8 cellular contexts compared by ENCODE assay signal in genomic region chr16:69565611-69566436, GRCh38. TPM values are rescaled to one million over a fixed set of nuclear protein-coding genes. Genes with fewer than 3 reads are reported as not detected.
DNase-seq lines count a peak whose midpoint lies in the region; ATAC-seq and TF ChIP-seq lines count a peak whose summit lies in the region.

TSS of gene NFAT5 (plus strand) at chr16:69565966. CDS start at chr16:69566302, 336 bp downstream.

- H3K9me3 ChIP-seq in ascending aorta (no peaks in the 10 kb centered on the region), right cardiac atrium (ENCODE audit: control insufficient read depth, low read length) (no peaks in the 10 kb centered on the region), uterus (no peaks in the 10 kb centered on the region)

- H3K4me1 ChIP-seq in ascending aorta (peaks cover 23 to 31% of the 10 kb centered on the region in 2 donors), right cardiac atrium (ENCODE audit: control insufficient read depth, insufficient read depth, low read length) (peaks cover 5% of the 10 kb centered on the region), rectal smooth muscle tissue (ENCODE audit: control insufficient read depth, insufficient read depth, low read length) (peaks cover 12% of the 10 kb centered on the region), uterus (peaks cover 5 to 15% of the 10 kb centered on the region in 2 donors)

- H3K27me3 ChIP-seq in ascending aorta (no peaks in the 10 kb centered on the region), right cardiac atrium (ENCODE audit: control insufficient read depth, insufficient read depth) (no peaks in the 10 kb centered on the region), rectal smooth muscle tissue (ENCODE audit: control insufficient read depth, insufficient read depth, low read length) (no peaks in the 10 kb centered on the region), uterus (no peaks in the 10 kb centered on the region)

- intact Hi-C loops in ascending aorta (cut with DNase I) = loop anchor here (1.0 to 10.0 kb wide), 6 partner anchors 34 to 189 kb away; partner anchors contain the start of genes CYB5B and NOB1
- intact Hi-C loops in right cardiac atrium (cut with DNase I) = loop anchor here in 2 of 4 donors (5.0 to 10.0 kb wide), 3 partner anchors 81 to 174 kb away; no protein-coding TSS in a partner anchor
- intact Hi-C loops in uterus (cut with DNase I; ENCODE audit: low total_unique reads) = no loop called here

- peak within 1 kb of the TSS; percentile 90 for H3K9ac ChIP-seq in rectal smooth muscle tissue (ENCODE audit: low read length)

- H3K27ac ChIP-seq in ascending aorta = peak within 1 kb of the TSS; percentile 98 to 99
- H3K27ac ChIP-seq in right cardiac atrium (ENCODE audit: low read length) = peak within 1 kb of the TSS; percentile 96
- H3K27ac ChIP-seq in rectal smooth muscle tissue (ENCODE audit: low read depth, low read length) = peak within 1 kb of the TSS; percentile 99
- peak within 1 kb of the TSS; percentile 97 to 100 for H3K27ac ChIP-seq in uterus

- H3K36me3 ChIP-seq in ascending aorta (no peaks in the 10 kb centered on the region), rectal smooth muscle tissue (ENCODE audit: control insufficient read depth, insufficient read depth, low read length) (no peaks in the 10 kb centered on the region), uterus (no peaks in the 10 kb centered on the region)

- peak; percentile 87 for DNase-seq in GM10266 (ENCODE audit: extremely low spot score)
- peak; percentile 21 for DNase-seq in NCI-H187 treated with DMSO at 0.1 percent for 48 hours (lab: John Stamatoyannopoulos, UW)
- peak; percentile 71 for DNase-seq in T-helper 22 cell (ENCODE audit: low read depth)
- DNase-seq in ascending aorta (ENCODE audit: low spot score in 2 of 2) = peak; percentile 46 to 94
- peak; percentile 85 to 95 (median 95) for DNase-seq in right cardiac atrium
- peak; percentile 85 to 94 for DNase-seq in uterus

- ATAC-seq in HG02852 (IDR thresholded peaks at IDR 0.05; ENCODE audit: unreplicated experiment) (peak; percentile 48), right cardiac atrium (peak; percentile 92 to 94)

- no peak for TF ChIP-seq CTCF in GM10266 (IDR thresholded peaks at IDR 0.05; ENCODE audit: control insufficient read depth, insufficient read depth, low read depth, missing control alignments)
- peak in 1 of 3 experiments; percentile 20 for TF ChIP-seq CTCF in ascending aorta (IDR thresholded peaks at IDR 0.05)
- TF ChIP-seq CTCF in uterus (IDR thresholded peaks at IDR 0.05) = peak in 2 of 4 experiments; percentile 17 to 24

- under 1% methylated on average over 84 of the region's 84 CpGs for WGBS in right cardiac atrium

- peak; percentile 91 to 97 for TF ChIP-seq POLR2A in uterus (IDR thresholded peaks at IDR 0.05)

- H3K4me3 ChIP-seq in ascending aorta (peak within 1 kb of the TSS; percentile 87 to 95), right cardiac atrium (ENCODE audit: low read length) (peak within 1 kb of the TSS; percentile 85), rectal smooth muscle tissue (ENCODE audit: low read length) (peak within 1 kb of the TSS; percentile 77), uterus (peak within 1 kb of the TSS; percentile 67 to 99)

RNA-seq across cellular contexts. Expression of gene NFAT5, which starts in this region (rescaled TPM):
- 48.9 TPM for total RNA-seq in ascending aorta
- 10 to 100 TPM; 17.7 to 28.5 (median 23.5) TPM for total RNA-seq in right cardiac atrium
- 6.9 TPM for polyA plus RNA-seq in right cardiac atrium
- 100 to 1,000 TPM in 1 of 4 donors, 10 to 100 TPM in 3; 37.4 to 109 (median 61.7) TPM for total RNA-seq in uterus

Comparison
In these comparisons a context has a peak if more than half of its experiments do, and no peak if none do; other contexts are left out.
1. Peak in every context shown above with its lines: DNase-seq, ATAC-seq, H3K4me3 ChIP-seq and H3K27ac ChIP-seq.
2. DNase-seq: peak in every context shown above with its lines; median percentile 95 in right cardiac atrium; 90 in uterus; 87 in GM10266; 71 in T-helper 22 cell; 70 in ascending aorta; 21 in NCI-H187 treated with DMSO at 0.1 percent for 48 hours.